In the genomic region with DNA sequence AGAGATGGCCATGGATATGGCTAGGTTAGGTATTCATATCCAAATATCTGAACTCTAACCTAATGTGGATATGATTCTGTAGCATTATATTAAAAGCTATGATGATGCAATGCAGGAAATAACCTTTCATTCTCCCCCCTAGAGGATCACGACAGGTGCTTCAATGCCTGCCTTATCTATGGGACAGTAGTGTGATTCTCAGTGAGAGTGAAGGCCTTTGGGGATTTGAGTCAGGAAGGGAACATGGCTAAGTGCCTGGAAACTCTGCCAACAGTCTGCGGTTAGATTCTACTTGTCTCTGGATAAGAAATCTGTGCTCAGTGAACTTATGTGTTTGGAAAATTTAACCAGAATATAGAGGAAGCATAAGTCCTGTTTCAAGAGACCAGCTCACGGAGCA, we compare ENCODE assay signal across 11 cellular contexts.
DNase-seq lines count a peak whose midpoint lies in the region; ATAC-seq and TF ChIP-seq lines count a peak whose summit lies in the region.
"Had no signal": no experiment of that assay in that cellular context is flagged by ENCODE, and none has a peak within 500 bp of the region (broad histone marks: within the 10 kb centered on the region; RNA-seq: fewer than 3 reads in every experiment).

No MANE protein-coding gene starts in this region.

- POLR2A ChIA-PET in CD4-positive, alpha-beta T cell (lab: Charles Lee) = interaction anchor here (0.6 to 1.4 kb wide), 4 partner anchors 9 to 169 kb away, joined by 3 to 6 read pairs (median 3); no protein-coding TSS in a partner anchor

- no peak for TF ChIP-seq CTCF in CD4-positive, alpha-beta T cell (IDR thresholded peaks at IDR 0.05)

- no peak overlapping the region for H3K27ac ChIP-seq in CD4-positive, alpha-beta T cell (ENCODE audit: low read depth, low read length)
- peak overlapping the region; percentile 2 for H3K27ac ChIP-seq in epithelial cell of prostate
- H3K27ac ChIP-seq: parathyroid adenoma had no signal

- peaks cover 68% of the 10 kb centered on the region for H3K4me1 Mint-ChIP-seq in CD4-positive, alpha-beta T cell (ENCODE audit: low read depth)
- H3K4me1 Mint-ChIP-seq in natural killer cell treated with Interleukin-12 subunit alpha and Interleukin-12 subunit beta and Interleukin-15 and Interleukin-18, amount 100 ng/mL, for 72 hours (ENCODE audit: low read depth in 2 of 2) = peaks cover 8 to 29% of the 10 kb centered on the region in 2 donors

- ATAC-seq in CD4-positive, alpha-beta T cell (ENCODE audit: poor library complexity) = peak; percentile 29
- ATAC-seq in natural killer cell treated with Interleukin-12 subunit alpha and Interleukin-12 subunit beta and Interleukin-15 and Interleukin-18, amount 100 ng/mL, for 72 hours = no peak
- ATAC-seq in HG03521 (IDR thresholded peaks at IDR 0.05; ENCODE audit: unreplicated experiment) (no peak), HG02588 (IDR thresholded peaks at IDR 0.05; ENCODE audit: unreplicated experiment) (no peak)

- no peak for DNase-seq in CD4-positive, alpha-beta T cell
- DNase-seq in NCI-H1436 (lab: John Stamatoyannopoulos, UW) = peak; percentile 21
- peak; percentile 3 for DNase-seq in epithelial cell of prostate (ENCODE audit: low read depth, low spot score)
- DNase-seq in natural killer cell treated with Interleukin-12 subunit alpha and Interleukin-12 subunit beta and Interleukin-15 and Interleukin-18, amount 100 ng/mL, for 72 hours (ENCODE audit: low spot score) = no peak
- no peak for DNase-seq in NCI-H69 (lab: John Stamatoyannopoulos, UW)
- no peak for DNase-seq in ecto neural progenitor cell (ENCODE audit: low spot score)
- DNase-seq: effector memory CD4-positive, alpha-beta T cell; NCI-H187 had no signal

- H3K9me3 Mint-ChIP-seq in CD4-positive, alpha-beta T cell = peaks cover 4% of the 10 kb centered on the region
- H3K9me3 Mint-ChIP-seq in natural killer cell treated with Interleukin-12 subunit alpha and Interleukin-12 subunit beta and Interleukin-15 and Interleukin-18, amount 100 ng/mL, for 72 hours = peaks cover 7% of the 10 kb centered on the region

- H3K9me3 ChIP-seq in CD4-positive, alpha-beta T cell (ENCODE audit: control insufficient read depth, low read length) = no peaks in the 10 kb centered on the region

- peaks cover 91% of the 10 kb centered on the region for H3K36me3 Mint-ChIP-seq in CD4-positive, alpha-beta T cell (ENCODE audit: low read depth)
- peaks cover 19% of the 10 kb centered on the region for H3K36me3 Mint-ChIP-seq in natural killer cell treated with Interleukin-12 subunit alpha and Interleukin-12 subunit beta and Interleukin-15 and Interleukin-18, amount 100 ng/mL, for 72 hours

- H3K27ac Mint-ChIP-seq in CD4-positive, alpha-beta T cell = peak overlapping the region; percentile 75
- peak overlapping the region; percentile 31 to 81 for H3K27ac Mint-ChIP-seq in natural killer cell treated with Interleukin-12 subunit alpha and Interleukin-12 subunit beta and Interleukin-15 and Interleukin-18, amount 100 ng/mL, for 72 hours

- intact Hi-C loops in CD4-positive, alpha-beta T cell (cut with DNase I, micrococcal nuclease) = no loop called here

- no peaks in the 10 kb centered on the region for H3K27me3 Mint-ChIP-seq in CD4-positive, alpha-beta T cell
- H3K27me3 Mint-ChIP-seq in natural killer cell treated with Interleukin-12 subunit alpha and Interleukin-12 subunit beta and Interleukin-15 and Interleukin-18, amount 100 ng/mL, for 72 hours = no peaks in the 10 kb centered on the region

- no peaks in the 10 kb centered on the region for H3K27me3 ChIP-seq in CD4-positive, alpha-beta T cell (ENCODE audit: control insufficient read depth, insufficient read depth, low read length)

- H3K4me3 Mint-ChIP-seq in CD4-positive, alpha-beta T cell = no peak overlapping the region
- no peak overlapping the region for H3K4me3 Mint-ChIP-seq in natural killer cell treated with Interleukin-12 subunit alpha and Interleukin-12 subunit beta and Interleukin-15 and Interleukin-18, amount 100 ng/mL, for 72 hours

- CTCF ChIA-PET in CD4-positive, alpha-beta T cell (lab: Charles Lee) = interaction anchor here (0.7 to 0.9 kb wide), 4 partner anchors 9 to 425 kb away, joined by 3 read pairs; no protein-coding TSS in a partner anchor

Comparison
In these comparisons a context has a peak if more than half of its experiments do, and no peak if none do; other contexts are left out.
1. DNase-seq: peak in NCI-H1436 (single experiment) and epithelial cell of prostate (single experiment); none in CD4-positive, alpha-beta T cell (0 of 10), natural killer cell treated with Interleukin-12 subunit alpha and Interleukin-12 subunit beta and Interleukin-15 and Interleukin-18, amount 100 ng/mL, for 72 hours (single experiment), NCI-H69 (single experiment) and ecto neural progenitor cell (single experiment).